24 cellular contexts compared by ENCODE assay signal in genomic region chr15:37773111-37773860, GRCh38.
A peak's percentile ranks its signal among the peaks of the same experiment; 100 is the strongest.
DNase-seq lines count a peak whose midpoint lies in the region; ATAC-seq, FAIRE-seq and TF ChIP-seq lines count a peak whose summit lies in the region.
"Had no signal": no experiment of that assay in that cellular context is flagged by ENCODE, and none has a peak within 500 bp of the region (broad histone marks: within the 10 kb centered on the region; RNA-seq: fewer than 3 reads in every experiment).

No MANE protein-coding gene starts in this region.

- ATAC-seq in HG03378 (IDR thresholded peaks at IDR 0.05; ENCODE audit: unreplicated experiment) = no peak

- H3K4me3 Mint-ChIP-seq in astrocyte (ENCODE audit: unreplicated experiment) = no peak overlapping the region
- H3K4me3 Mint-ChIP-seq: IgD-negative memory B cell; T-helper 1 cell treated with Interleukin-12 subunit alpha and Interleukin-12 subunit beta and Interleukin-4 antibody, amounts not matched to agents 30 μg/mL and 1 μg/mL, for 36 hours had no signal

- H3K36me3 ChIP-seq in astrocyte (ENCODE audit: insufficient read depth, low read length) = no peaks in the 10 kb centered on the region
- H3K36me3 ChIP-seq: stomach, vagina had no signal

- H3K9me3 ChIP-seq in astrocyte (ENCODE audit: insufficient read depth, low read depth, low read length) = no peaks in the 10 kb centered on the region
- H3K9me3 ChIP-seq: Caco-2, stomach, vagina had no signal

- no peaks in the 10 kb centered on the region for H3K36me3 Mint-ChIP-seq in astrocyte (ENCODE audit: low read depth, unreplicated experiment)
- H3K36me3 Mint-ChIP-seq: IgD-negative memory B cell had no signal

- peak overlapping the region; percentile 27 for H3K27ac ChIP-seq in astrocyte (ENCODE audit: low read depth, low read length)
- H3K27ac ChIP-seq: hepatocyte, stomach, vagina had no signal

- peak; percentile 69 for DNase-seq in AG08395 (ENCODE audit: low spot score)
- peak; percentile 92 for DNase-seq in HS-27A (ENCODE audit: low read depth)
- peak; percentile 93 for DNase-seq in astrocyte (ENCODE audit: low read depth)
- peak; percentile 90 for DNase-seq in glomerular visceral epithelial cell (ENCODE audit: extremely low spot score)
- DNase-seq in stimulated activated CD4-positive, alpha-beta T cell treated with anti-CD3 and anti-CD28 coated beads, Interleukin-15, amount 100 ng/mL, for 24 hours = no peak
- DNase-seq in NCI-H748 treated with DMSO at 0.1 percent for 48 hours (lab: John Stamatoyannopoulos, UW) = no peak
- DNase-seq in globus pallidus (ENCODE audit: low spot score) = no peak
- DNase-seq: ACHN; activated CD4-positive, CD25-positive, alpha-beta regulatory T cell; activated effector memory CD4-positive, alpha-beta T cell treated with Interleukin-2 at 50 U/mL for 16 hours; amniotic stem cell; Caco-2; NCI-H1048; NCI-H2081 treated with DMSO at 0.1 percent for 48 hours; NCI-H69; RPMI8226; stomach had no signal

- H3K4me3 ChIP-seq in astrocyte (ENCODE audit: insufficient read depth, low read depth, low read length) = no peak overlapping the region
- H3K4me3 ChIP-seq: hepatocyte, stomach, vagina had no signal

- H3K9ac ChIP-seq in astrocyte (ENCODE audit: low read length) = no peak overlapping the region

- H3K79me2 ChIP-seq in astrocyte (ENCODE audit: insufficient read depth, low read length) = no peaks in the 10 kb centered on the region
- H3K79me2 ChIP-seq: hepatocyte had no signal

- no peaks in the 10 kb centered on the region for H3K27me3 Mint-ChIP-seq in astrocyte (ENCODE audit: low read depth, unreplicated experiment)
- H3K27me3 Mint-ChIP-seq: IgD-negative memory B cell had no signal

- peak overlapping the region; percentile 42 for H3K4me2 ChIP-seq in astrocyte (ENCODE audit: low read length)
- H3K4me2 ChIP-seq: hepatocyte had no signal

- TF ChIP-seq CTCF in astrocyte (IDR thresholded peaks at IDR 0.05; ENCODE audit: insufficient read depth, low read depth, low read length) = no peak

- H3K27ac Mint-ChIP-seq in astrocyte (ENCODE audit: unreplicated experiment) = peak overlapping the region; percentile 76
- H3K27ac Mint-ChIP-seq: IgD-negative memory B cell; T-helper 1 cell treated with Interleukin-12 subunit alpha and Interleukin-12 subunit beta and Interleukin-4 antibody, amounts not matched to agents 30 μg/mL and 1 μg/mL, for 36 hours had no signal

- no peak overlapping the region for H2AFZ ChIP-seq in astrocyte (ENCODE audit: low read depth, low read length)
- H2AFZ ChIP-seq: hepatocyte had no signal

- peaks cover 6% of the 10 kb centered on the region for H3K4me1 ChIP-seq in astrocyte (ENCODE audit: insufficient read depth, low read length)
- H3K4me1 ChIP-seq: Caco-2, stomach, vagina had no signal

- H3K9me3 Mint-ChIP-seq in astrocyte (ENCODE audit: unreplicated experiment) = peaks cover 1% of the 10 kb centered on the region
- H3K9me3 Mint-ChIP-seq: T-helper 1 cell treated with Interleukin-12 subunit alpha and Interleukin-12 subunit beta and Interleukin-4 antibody, amounts not matched to agents 30 μg/mL and 1 μg/mL, for 36 hours had no signal

- peaks cover 32% of the 10 kb centered on the region for H3K4me1 Mint-ChIP-seq in astrocyte (ENCODE audit: low read depth, unreplicated experiment)
- H3K4me1 Mint-ChIP-seq: IgD-negative memory B cell had no signal

- H3K27me3 ChIP-seq in astrocyte (ENCODE audit: insufficient read depth, low read length) = no peaks in the 10 kb centered on the region
- H3K27me3 ChIP-seq: hepatocyte, stomach, vagina had no signal

- no peaks in the 10 kb centered on the region for H4K20me1 ChIP-seq in astrocyte (ENCODE audit: insufficient read depth, low read length)

- peak; percentile 66 for FAIRE-seq in astrocyte (lab: Jason Lieb, UNC)
- FAIRE-seq: G401.6, H1 had no signal

Comparison
In these comparisons a context has a peak if more than half of its experiments do, and no peak if none do; other contexts are left out.
1. DNase-seq: peak in AG08395 (single experiment), HS-27A (single experiment), astrocyte (single experiment) and glomerular visceral epithelial cell (single experiment); none in stimulated activated CD4-positive, alpha-beta T cell treated with anti-CD3 and anti-CD28 coated beads, Interleukin-15, amount 100 ng/mL, for 24 hours (single experiment), NCI-H748 treated with DMSO at 0.1 percent for 48 hours (single experiment) and globus pallidus (single experiment).